ENCODE assay signal across 8 cellular contexts in the genomic region with DNA sequence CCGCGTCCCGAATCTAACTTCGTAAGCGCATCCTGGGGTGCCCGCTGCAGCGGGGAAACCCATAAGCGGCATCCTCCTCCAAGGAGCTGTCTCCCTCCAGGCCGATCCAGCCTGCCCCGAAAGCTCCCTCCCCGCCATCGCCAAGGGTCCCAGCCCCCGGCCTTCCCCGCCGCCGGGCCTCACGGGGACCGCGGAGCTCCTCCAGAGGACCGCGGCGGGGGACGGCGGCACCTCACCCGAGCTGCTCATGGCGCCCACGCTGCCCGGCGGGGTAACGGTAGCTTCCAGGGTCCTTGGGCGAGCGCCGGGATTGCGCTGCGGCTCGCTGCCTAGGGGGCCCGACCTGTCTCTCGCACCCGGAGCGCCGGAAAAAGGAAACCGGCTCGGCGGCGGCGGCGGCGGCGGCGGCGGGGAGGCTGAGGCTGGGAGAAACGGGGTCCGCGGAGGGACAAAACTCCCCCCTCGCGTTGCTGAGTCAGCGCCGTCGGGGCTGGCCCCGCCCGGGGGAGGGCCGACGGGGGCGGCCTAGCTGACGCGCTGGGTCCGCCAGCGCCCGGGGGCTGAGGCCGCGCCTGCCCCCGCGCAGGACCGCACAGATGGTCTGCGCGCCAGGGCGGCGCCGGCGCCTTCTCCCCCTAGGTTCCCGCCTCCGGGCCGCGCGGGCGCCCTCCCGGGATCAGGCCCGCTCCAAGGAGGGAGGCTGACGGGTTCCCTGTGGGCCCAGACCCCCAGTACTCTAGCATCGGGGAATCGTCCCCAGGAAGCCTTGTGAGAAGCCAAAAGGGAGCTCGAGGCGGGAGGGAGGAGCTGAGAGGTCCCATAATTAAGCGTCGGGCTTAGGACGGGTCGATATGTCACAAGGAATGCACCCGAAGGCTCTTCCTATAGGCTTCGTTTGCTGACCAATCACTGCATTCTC. TPM values are rescaled to one million over a fixed set of nuclear protein-coding genes. Genes with fewer than 3 reads are reported as not detected.
DNase-seq lines count a peak whose midpoint lies in the region; ATAC-seq and TF ChIP-seq lines count a peak whose summit lies in the region.

A gene with protein sequence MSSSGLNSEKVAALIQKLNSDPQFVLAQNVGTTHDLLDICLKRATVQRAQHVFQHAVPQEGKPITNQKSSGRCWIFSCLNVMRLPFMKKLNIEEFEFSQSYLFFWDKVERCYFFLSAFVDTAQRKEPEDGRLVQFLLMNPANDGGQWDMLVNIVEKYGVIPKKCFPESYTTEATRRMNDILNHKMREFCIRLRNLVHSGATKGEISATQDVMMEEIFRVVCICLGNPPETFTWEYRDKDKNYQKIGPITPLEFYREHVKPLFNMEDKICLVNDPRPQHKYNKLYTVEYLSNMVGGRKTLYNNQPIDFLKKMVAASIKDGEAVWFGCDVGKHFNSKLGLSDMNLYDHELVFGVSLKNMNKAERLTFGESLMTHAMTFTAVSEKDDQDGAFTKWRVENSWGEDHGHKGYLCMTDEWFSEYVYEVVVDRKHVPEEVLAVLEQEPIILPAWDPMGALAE (minus strand): TSS at position 374 of the 919 bp plus-strand sequence. CDS start 125 bp downstream, at position 249.

- no peak for TF ChIP-seq CTCF in epithelial cell of esophagus (IDR thresholded peaks at IDR 0.05; ENCODE audit: insufficient read depth, low read depth, low read length, missing control alignments)

- peak; percentile 77 for DNase-seq in Ammon's horn (ENCODE audit: low spot score)
- DNase-seq in NT2/D1 (ENCODE audit: low read depth, low spot score), result peak; percentile 28
- peak; percentile 73 for DNase-seq in activated T-cell treated with anti-CD3 and anti-CD28 coated beads for 1 hour (ENCODE audit: low read depth)
- peak; percentile 69 for DNase-seq in epithelial cell of esophagus (ENCODE audit: low read depth)
- DNase-seq in stimulated activated CD8-positive, alpha-beta memory T cell treated with anti-CD3 and anti-CD28 coated beads, Interleukin-2, amount 100 ng/mL, for 48 hours (ENCODE audit: low read depth in 2 of 2), result peak; percentile 79 to 80

- peaks cover 33% of the 10 kb centered on the region for H3K36me3 ChIP-seq in NT2/D1 (ENCODE audit: insufficient read depth, insufficient read length, low read length)

- no peaks in the 10 kb centered on the region for H3K4me1 ChIP-seq in NT2/D1 (ENCODE audit: insufficient read depth, insufficient read length)
- H3K4me1 ChIP-seq in mononuclear cell (ENCODE audit: insufficient read depth, low read length), result peaks cover 15% of the 10 kb centered on the region

- peak within 1 kb of the TSS; percentile 92 for H3K9ac ChIP-seq in NT2/D1 (ENCODE audit: insufficient read length, low read depth)

- H3K9me3 ChIP-seq in NT2/D1 (ENCODE audit: insufficient read depth, low read length) (no peaks in the 10 kb centered on the region), mononuclear cell (ENCODE audit: low read depth, low read length) (no peaks in the 10 kb centered on the region)

- peak within 1 kb of the TSS; percentile 78 for H3K4me3 ChIP-seq in NT2/D1 (ENCODE audit: insufficient read length, low read depth)
- H3K4me3 ChIP-seq in epithelial cell of esophagus (ENCODE audit: low read length), result peak within 1 kb of the TSS; percentile 86
- peak within 1 kb of the TSS; percentile 82 for H3K4me3 ChIP-seq in mononuclear cell (ENCODE audit: low read length)

- H3K27me3 ChIP-seq in NT2/D1 (ENCODE audit: insufficient read depth, insufficient read length) (no peaks in the 10 kb centered on the region), mononuclear cell (ENCODE audit: insufficient read depth, low read length) (peaks cover 4% of the 10 kb centered on the region)

- ATAC-seq in GM19025 (IDR thresholded peaks at IDR 0.05; ENCODE audit: low read depth, unreplicated experiment) (peak; percentile 76), HG03354 (IDR thresholded peaks at IDR 0.05; ENCODE audit: poor library complexity, severe bottlenecking, unreplicated experiment) (peak; percentile 71)

RNA-seq across cellular contexts. Expression of the gene that starts here (rescaled TPM):
- total RNA-seq in mononuclear cell, result 29.0 TPM

Comparison
In these comparisons a context has a peak if more than half of its experiments do, and no peak if none do; other contexts are left out.
1. Peak in every context shown above with its lines: DNase-seq, ATAC-seq and H3K4me3 ChIP-seq.
2. DNase-seq: peak in every context shown above with its lines; median percentile 80 in stimulated activated CD8-positive, alpha-beta memory T cell treated with anti-CD3 and anti-CD28 coated beads, Interleukin-2, amount 100 ng/mL, for 48 hours; 77 in Ammon's horn; 73 in activated T-cell treated with anti-CD3 and anti-CD28 coated beads for 1 hour; 69 in epithelial cell of esophagus; 28 in NT2/D1.